8 cellular contexts compared by ENCODE assay signal in genomic region chr12:113221181-113221996, GRCh38. TPM values are rescaled to one million over a fixed set of nuclear protein-coding genes. Genes with fewer than 3 reads are reported as not detected.
DNase-seq lines count a peak whose midpoint lies in the region; ATAC-seq, FAIRE-seq and TF ChIP-seq lines count a peak whose summit lies in the region.

Gene TPCN1, plus strand, starts transcription at chr12:113221464. Its CDS starts 5,389 bp downstream, at chr12:113226853.

- TF ChIP-seq POLR2A in breast epithelium (IDR thresholded peaks at IDR 0.05): peak; percentile 84

- DNase-seq in A673 (ENCODE audit: low spot score) (peak; percentile 100), NCI-H2196 treated with DMSO at 0.1 percent for 48 hours (lab: John Stamatoyannopoulos, UW; ENCODE audit: unreplicated experiment) (peak; percentile 100), breast epithelium (ENCODE audit: low spot score in 2 of 2) (peak; percentile 99 to 100), small intestine (peak; percentile 100)

- ATAC-seq in GM18868 (IDR thresholded peaks at IDR 0.05; ENCODE audit: unreplicated experiment) (peak; percentile 89), HG03135 (IDR thresholded peaks at IDR 0.05; ENCODE audit: unreplicated experiment) (peak; percentile 87)

- H3K27me3 ChIP-seq in A673 (replicated peaks; ENCODE audit: insufficient read depth, low read depth, low read length, poor library complexity) (no peaks in the 10 kb centered on the region), breast epithelium (no peaks in the 10 kb centered on the region), iPS-20b (ENCODE audit: insufficient read depth, low read length) (no peaks in the 10 kb centered on the region), small intestine (ENCODE audit: control insufficient read depth in 2 of 2, insufficient read depth in 2 of 2, low read length in 2 of 2) (no peaks in the 10 kb centered on the region)

- H3K27ac ChIP-seq in A673 (ENCODE audit: low read depth, low read length, poor library complexity, severe bottlenecking) (peak within 1 kb of the TSS; percentile 76), VCaP (peak within 1 kb of the TSS; percentile 94), breast epithelium (peak within 1 kb of the TSS; percentile 96), iPS-20b (ENCODE audit: low read length) (no peak within 1 kb of the TSS), small intestine (ENCODE audit: low read depth in 1 of 2, low read length in 1 of 2) (peak within 1 kb of the TSS; percentile 95 to 98)

- intact Hi-C loops in A673 (cut with micrococcal nuclease; ENCODE audit: unreplicated experiment): no loop called here
- intact Hi-C loops in breast epithelium (cut with DNase I; ENCODE audit: low total_unique reads): loop anchor here (5.0 to 10.0 kb wide), 2 partner anchors 731 to 1377 kb away; partner anchors contain the start of gene MAPKAPK5

- no TSS peak for BruUV-seq in A673 (replicated peaks; lab: Mats Ljungman, UMichigan)

- CTCF ChIA-PET in A673 (lab: Charles Lee): interaction anchor here (0.6 to 0.9 kb wide), 2 partner anchors 90 to 204 kb away, joined by 3 to 4 read pairs; no protein-coding TSS in a partner anchor

- peak within 1 kb of the TSS; percentile 80 for H3K9ac ChIP-seq in iPS-20b (ENCODE audit: low read depth, low read length)

- POLR2A ChIA-PET in A673 (lab: Charles Lee; ENCODE audit: low non-redundant PET): interaction anchor here (0.6 to 1.5 kb wide), 2 partner anchors 25 to 26 kb away, joined by 13 to 15 read pairs; no protein-coding TSS in a partner anchor

- H3K4me3 ChIP-seq in A673 (ENCODE audit: low read depth, low read length, poor library complexity, severe bottlenecking) (peak within 1 kb of the TSS; percentile 79), breast epithelium (peak within 1 kb of the TSS; percentile 86 to 98 (median 95)), iPS-20b (ENCODE audit: low read length) (peak within 1 kb of the TSS; percentile 79), small intestine (ENCODE audit: low read depth in 1 of 2, low read length in 2 of 2) (peak within 1 kb of the TSS; percentile 96 to 97)

- TF ChIP-seq CTCF in A673 (conservative IDR thresholded peaks at IDR 0.05; ENCODE audit: low read depth, low read length): no peak
- TF ChIP-seq CTCF in VCaP (conservative IDR thresholded peaks at IDR 0.05): no peak
- peak; percentile 12 to 30 (median 13) for TF ChIP-seq CTCF in breast epithelium (IDR thresholded peaks at IDR 0.05)

- H3K4me1 ChIP-seq in A673 (ENCODE audit: insufficient read depth, low read length, poor library complexity, severe bottlenecking) (peaks cover 15% of the 10 kb centered on the region), breast epithelium (peaks cover 0 to 15% of the 10 kb centered on the region in 2 donors), iPS-20b (ENCODE audit: insufficient read depth, low read length) (peaks cover 10% of the 10 kb centered on the region; the same call in 1 of the 2 replicates), small intestine (ENCODE audit: control insufficient read depth in 2 of 2, insufficient read depth in 1 of 2, low read depth in 1 of 2, low read length in 1 of 2) (peaks cover 3% of the 10 kb centered on the region in 2 donors)

- WGBS in small intestine, 3 donors: 0 to 1% (median 0%) methylated on average over 64 to 68 of the region's 68 CpGs

- H3K9me3 ChIP-seq in A673 (ENCODE audit: low read depth, low read length, poor library complexity, severe bottlenecking): no peaks in the 10 kb centered on the region
- no peaks in the 10 kb centered on the region for H3K9me3 ChIP-seq in breast epithelium
- H3K9me3 ChIP-seq in iPS-20b (ENCODE audit: insufficient read depth, low read depth, low read length): no peaks in the 10 kb centered on the region
- H3K9me3 ChIP-seq in small intestine (ENCODE audit: control insufficient read depth, low read depth): no peaks in the 10 kb centered on the region

- peak; percentile 96 for FAIRE-seq in small intestine (lab: Jason Lieb, UNC)

- no peaks in the 10 kb centered on the region for H3K36me3 ChIP-seq in A673 (ENCODE audit: insufficient read depth, low read length, poor library complexity, severe bottlenecking)
- H3K36me3 ChIP-seq in breast epithelium: no peaks in the 10 kb centered on the region
- H3K36me3 ChIP-seq in iPS-20b (ENCODE audit: insufficient read depth, low read depth, low read length): no peaks in the 10 kb centered on the region
- no peaks in the 10 kb centered on the region for H3K36me3 ChIP-seq in small intestine (ENCODE audit: control insufficient read depth in 2 of 2, insufficient read depth in 2 of 2, low read length in 2 of 2)

RNA-seq across cellular contexts. Expression of gene TPCN1, which starts in this region (rescaled TPM):
- 18.8 and 25.8 TPM in 2 replicates for total RNA-seq in A673 (2021)
- total RNA-seq in breast epithelium: 10 to 100 TPM; 46.9 to 71.7 (median 59.5) TPM
- polyA plus RNA-seq in small intestine: 10 to 100 TPM; 12.2 to 40.0 (median 28.7) TPM

Comparison
In these comparisons a context has a peak if more than half of its experiments do, and no peak if none do; other contexts are left out.
1. CTCF ChIP-seq: peak in breast epithelium (3 of 3); none in A673 (single experiment) and VCaP (single experiment).
2. Peak in every context shown above with its lines, with median percentiles within 50 percentile points of each other: DNase-seq and H3K4me3 ChIP-seq.